ENCODE assay signal across 8 cellular contexts in genomic region chr17:27630607-27631408, GRCh38. TPM values are rescaled to one million over a fixed set of nuclear protein-coding genes. Genes with fewer than 3 reads are reported as not detected.
DNase-seq lines count a peak whose midpoint lies in the region; ATAC-seq, FAIRE-seq and TF ChIP-seq lines count a peak whose summit lies in the region.

LGALS9 (plus strand) TSS chr17:27631188; CDS start chr17:27631266, 78 bp downstream.

- no peaks in the 10 kb centered on the region for H3K27me3 ChIP-seq in HL-60 (ENCODE audit: insufficient read depth, poor library complexity, severe bottlenecking)
- H3K27me3 ChIP-seq in gastrocnemius medialis, result no peaks in the 10 kb centered on the region

- peak within 1 kb of the TSS; percentile 54 for H3K4me3 ChIP-seq in HL-60 (replicated peaks; ENCODE audit: insufficient read depth, low read length)
- H3K4me3 ChIP-seq in gastrocnemius medialis, result peak within 1 kb of the TSS; percentile 17 to 38 (median 26)

- no peak for TF ChIP-seq POLR2A in gastrocnemius medialis (IDR thresholded peaks at IDR 0.05)

- DNase-seq in CD14-positive monocyte (ENCODE audit: low spot score) (peak; percentile 55), GM19239 (ENCODE audit: insufficient read length, low spot score) (peak; percentile 59), HL-60 (ENCODE audit: low read depth in 1 of 2, low spot score in 1 of 2) (peak; percentile 56 to 83), germinal center (ENCODE audit: low spot score) (peak; percentile 34), gastrocnemius medialis (peak in 1 of 2 donors; percentile 21), NCI-H1694 treated with DMSO at 0.1 percent for 48 hours (lab: John Stamatoyannopoulos, UW) (no peak), cerebellum (ENCODE audit: low spot score) (no peak)
- peak; percentile 71 for DNase-seq in activated CD8-positive, alpha-beta T cell treated with anti-CD3 and anti-CD28 coated beads, Interleukin-2, amount 10 ng/mL, durations not matched to agents 7 days and 5 days

- H3K4me3 Mint-ChIP-seq in CD14-positive monocyte, result peak within 1 kb of the TSS; percentile 98 to 100
- peak within 1 kb of the TSS; percentile 92 for H3K4me3 Mint-ChIP-seq in activated CD8-positive, alpha-beta T cell treated with anti-CD3 and anti-CD28 coated beads, Interleukin-2, amount 10 ng/mL, durations not matched to agents 7 days and 5 days

- in situ Hi-C loops in gastrocnemius medialis (cut with MboI; ENCODE audit: low sequenced_read_pairs in 4 of 4), result no loop called here

- CTCF ChIA-PET in activated CD8-positive, alpha-beta T cell treated with anti-CD3 and anti-CD28 coated beads, Interleukin-2, amount 10 ng/mL, durations not matched to agents 7 days and 5 days (lab: Charles Lee), result interaction anchor here (0.7 to 1.6 kb wide), 4 partner anchors 21 to 279 kb away, joined by 3 to 6 read pairs (median 4); no protein-coding TSS in a partner anchor

- peaks cover 50% of the 10 kb centered on the region for H3K4me1 Mint-ChIP-seq in CD14-positive monocyte
- H3K4me1 Mint-ChIP-seq in activated CD8-positive, alpha-beta T cell treated with anti-CD3 and anti-CD28 coated beads, Interleukin-2, amount 10 ng/mL, durations not matched to agents 7 days and 5 days (ENCODE audit: low read depth), result peaks cover 70% of the 10 kb centered on the region

- TF ChIP-seq CTCF in CD14-positive monocyte (IDR thresholded peaks at IDR 0.05) (no peak), HL-60 (IDR thresholded peaks at IDR 0.05; ENCODE audit: insufficient read depth, low read length) (no peak), gastrocnemius medialis (IDR thresholded peaks at IDR 0.05 in 4 of 5, conservative IDR thresholded peaks at IDR 0.05 in 1 of 5) (no peak)

- H3K9me3 ChIP-seq in gastrocnemius medialis, result no peaks in the 10 kb centered on the region

- H3K27ac ChIP-seq in HL-60 (replicated peaks), result peak within 1 kb of the TSS; percentile 82
- peak within 1 kb of the TSS; percentile 49 to 78 (median 65) for H3K27ac ChIP-seq in gastrocnemius medialis

- POLR2A ChIA-PET in activated CD8-positive, alpha-beta T cell treated with anti-CD3 and anti-CD28 coated beads, Interleukin-2, amount 10 ng/mL, durations not matched to agents 7 days and 5 days (lab: Charles Lee), result interaction anchor here (0.7 to 1.2 kb wide), 3 partner anchors 10 to 336 kb away, joined by 3 to 5 read pairs (median 3); no protein-coding TSS in a partner anchor

- H3K36me3 Mint-ChIP-seq in CD14-positive monocyte, result peaks cover 26 to 41% of the 10 kb centered on the region in 2 donors
- peaks cover 51% of the 10 kb centered on the region for H3K36me3 Mint-ChIP-seq in activated CD8-positive, alpha-beta T cell treated with anti-CD3 and anti-CD28 coated beads, Interleukin-2, amount 10 ng/mL, durations not matched to agents 7 days and 5 days (ENCODE audit: low read depth)

- peak; percentile 87 for ATAC-seq in activated CD8-positive, alpha-beta T cell treated with anti-CD3 and anti-CD28 coated beads, Interleukin-2, amount 10 ng/mL, durations not matched to agents 7 days and 5 days
- ATAC-seq in gastrocnemius medialis, result no peak

- intact Hi-C loops in CD14-positive monocyte (cut with micrococcal nuclease) (loop anchor here in 1 of 2 donors (10.0 kb wide), 1 partner anchor 386 kb away; no protein-coding TSS in a partner anchor), gastrocnemius medialis (cut with DNase I; ENCODE audit: low total_unique reads) (no loop called here)

- peaks cover 0 to 2% (median 0%) of the 10 kb centered on the region in 3 donors for H3K27me3 Mint-ChIP-seq in CD14-positive monocyte (ENCODE audit: low read depth in 3 of 3)
- H3K27me3 Mint-ChIP-seq in activated CD8-positive, alpha-beta T cell treated with anti-CD3 and anti-CD28 coated beads, Interleukin-2, amount 10 ng/mL, durations not matched to agents 7 days and 5 days (ENCODE audit: low read depth), result no peaks in the 10 kb centered on the region

- FAIRE-seq in GM19239 (lab: Jason Lieb, UNC), result peak; percentile 91

- peaks cover 26 to 28% of the 10 kb centered on the region in 2 donors for H3K4me1 ChIP-seq in gastrocnemius medialis

- peak within 1 kb of the TSS; percentile 90 to 96 (median 94) for H3K27ac Mint-ChIP-seq in CD14-positive monocyte
- peak within 1 kb of the TSS; percentile 96 for H3K27ac Mint-ChIP-seq in activated CD8-positive, alpha-beta T cell treated with anti-CD3 and anti-CD28 coated beads, Interleukin-2, amount 10 ng/mL, durations not matched to agents 7 days and 5 days

- no peaks in the 10 kb centered on the region for H3K9me3 Mint-ChIP-seq in CD14-positive monocyte
- no peaks in the 10 kb centered on the region for H3K9me3 Mint-ChIP-seq in activated CD8-positive, alpha-beta T cell treated with anti-CD3 and anti-CD28 coated beads, Interleukin-2, amount 10 ng/mL, durations not matched to agents 7 days and 5 days (ENCODE audit: insufficient read depth)

- H3K36me3 ChIP-seq in gastrocnemius medialis, result no peaks in the 10 kb centered on the region

RNA-seq across cellular contexts. Expression of gene LGALS9, which starts in this region (rescaled TPM):
- 100 to 1,000 TPM; 149 TPM for polyA plus RNA-seq in CD14-positive monocyte
- total RNA-seq in activated CD8-positive, alpha-beta T cell treated with anti-CD3 and anti-CD28 coated beads, Interleukin-2, amount 10 ng/mL, durations not matched to agents 7 days and 5 days, result 100 to 1,000 TPM; 160 to 173 TPM
- total RNA-seq in gastrocnemius medialis (10 to 100 TPM in 1 of 4 donors, 1 to 10 TPM in 3; 2.4 to 20.3 (median 6.1) TPM), cerebellum (3.9 TPM)

Comparison
In these comparisons a context has a peak if more than half of its experiments do, and no peak if none do; other contexts are left out.
1. RNA of gene LGALS9 (total RNA-seq): 160 to 173 TPM in activated CD8-positive, alpha-beta T cell treated with anti-CD3 and anti-CD28 coated beads, Interleukin-2, amount 10 ng/mL, durations not matched to agents 7 days and 5 days; 2.4 to 20.3 TPM in gastrocnemius medialis and 3.9 TPM in cerebellum (single experiment); every median in the first group is over 4 times any median in the second.
2. DNase-seq: peak in CD14-positive monocyte (single experiment), GM19239 (single experiment), HL-60 (2 of 2), activated CD8-positive, alpha-beta T cell treated with anti-CD3 and anti-CD28 coated beads, Interleukin-2, amount 10 ng/mL, durations not matched to agents 7 days and 5 days (single experiment) and germinal center (single experiment); none in NCI-H1694 treated with DMSO at 0.1 percent for 48 hours (single experiment) and cerebellum (single experiment).